In genomic region chr5:156314416-156314815, GRCh38 we compare ENCODE assay signal across 35 cellular contexts. TPM values are rescaled to one million over a fixed set of nuclear protein-coding genes. Genes with fewer than 3 reads are reported as not detected.
"Had no signal": no experiment of that assay in that cellular context is flagged by ENCODE, and none has a peak within 500 bp of the region (broad histone marks: within the 10 kb centered on the region; RNA-seq: fewer than 3 reads in every experiment).

No MANE protein-coding gene starts in this region.

- DNase-seq: activated B cell treated with CpG ODN at 0.5 μM for 24 hours; activated CD4-positive, alpha-beta memory T cell treated with anti-CD3 and anti-CD28 coated beads, Interleukin-2, amount 10 ng/mL, durations not matched to agents 7 days and 5 days; activated CD4-positive, alpha-beta T cell treated with anti-CD3 and anti-CD28 coated beads for 36 hours; activated CD4-positive, alpha-beta T cell treated with anti-CD3 and anti-CD28 coated beads for 48 hours; activated CD4-positive, alpha-beta T cell treated with anti-CD3 and anti-CD28 coated beads, Interleukin-2, amount 10 ng/mL, durations not matched to agents 7 days and 5 days; activated CD4-positive, alpha-beta T cell treated with anti-CD3 and anti-CD28 coated beads, Interleukin-2, amount 50 U/mL, for 48 hours; activated CD4-positive, CD25-positive, alpha-beta regulatory T cell treated with anti-CD3 and anti-CD28 coated beads, Interleukin-2, amount 50 U/mL, for 72 hours; activated CD8-positive, alpha-beta memory T cell treated with anti-CD3 and anti-CD28 coated beads for 24 hours; activated CD8-positive, alpha-beta memory T cell treated with anti-CD3 and anti-CD28 coated beads, Interleukin-2, amount 10 ng/mL, durations not matched to agents 7 days and 5 days; activated CD8-positive, alpha-beta memory T cell treated with anti-CD3 and anti-CD28 coated beads, Interleukin-2, amount 50 U/mL, for 48 hours; activated CD8-positive, alpha-beta T cell treated with anti-CD3 and anti-CD28 coated beads, Interleukin-2, amount 10 ng/mL, durations not matched to agents 7 days and 5 days; activated effector memory CD4-positive, alpha-beta T cell treated with Interleukin-2 at 50 U/mL for 16 hours; activated gamma-delta T cell; activated naive CD4-positive, alpha-beta T cell treated with anti-CD3 and anti-CD28 coated beads, Interleukin-2, amount 10 ng/mL, durations not matched to agents 7 days and 5 days; activated naive CD4-positive, alpha-beta T cell treated with Interleukin-2 at 50 U/mL for 16 hours; activated naive CD8-positive, alpha-beta T cell treated with anti-CD3 and anti-CD28 coated beads, Interleukin-2, amount 10 ng/mL, durations not matched to agents 7 days and 5 days; activated naive CD8-positive, alpha-beta T cell treated with anti-CD3 and anti-CD28 coated beads, Interleukin-2, amount 50 U/mL, for 24 hours; activated T-cell treated with anti-CD3 and anti-CD28 coated beads, Interleukin-2, amount 50 U/mL, for 24 hours; activated T-cell treated with anti-CD3 and anti-CD28 coated beads, Interleukin-2, amount 50 U/mL, for 48 hours; amygdala; anterior cingulate cortex; caudate nucleus; cerebellar nuclear complex; T-helper 1 cell; T-helper 2 cell; T-helper 9 cell had no signal

- H3K27me3 Mint-ChIP-seq: activated B cell treated with CpG ODN at 0.5 μM for 24 hours; activated CD4-positive, alpha-beta memory T cell treated with anti-CD3 and anti-CD28 coated beads, Interleukin-2, amount 10 ng/mL, durations not matched to agents 7 days and 5 days; activated CD4-positive, alpha-beta T cell treated with anti-CD3 and anti-CD28 coated beads, Interleukin-2, amount 10 ng/mL, durations not matched to agents 7 days and 5 days; activated CD8-positive, alpha-beta memory T cell treated with anti-CD3 and anti-CD28 coated beads, Interleukin-2, amount 10 ng/mL, durations not matched to agents 7 days and 5 days; activated naive CD4-positive, alpha-beta T cell treated with anti-CD3 and anti-CD28 coated beads, Interleukin-2, amount 10 ng/mL, durations not matched to agents 7 days and 5 days; activated naive CD8-positive, alpha-beta T cell treated with anti-CD3 and anti-CD28 coated beads, Interleukin-2, amount 10 ng/mL, durations not matched to agents 7 days and 5 days had no signal

- H3K4me3 ChIP-seq: ascending aorta, cardiac muscle cell had no signal

- H3K4me1 Mint-ChIP-seq: activated B cell treated with CpG ODN at 0.5 μM for 24 hours; activated CD4-positive, alpha-beta memory T cell treated with anti-CD3 and anti-CD28 coated beads, Interleukin-2, amount 10 ng/mL, durations not matched to agents 7 days and 5 days; activated CD4-positive, alpha-beta T cell treated with anti-CD3 and anti-CD28 coated beads for 36 hours; activated CD4-positive, alpha-beta T cell treated with anti-CD3 and anti-CD28 coated beads, Interleukin-2, amount 10 ng/mL, durations not matched to agents 7 days and 5 days; activated CD8-positive, alpha-beta memory T cell treated with anti-CD3 and anti-CD28 coated beads, Interleukin-2, amount 10 ng/mL, durations not matched to agents 7 days and 5 days; activated naive CD4-positive, alpha-beta T cell treated with anti-CD3 and anti-CD28 coated beads, Interleukin-2, amount 10 ng/mL, durations not matched to agents 7 days and 5 days; activated naive CD4-positive, alpha-beta T cell treated with anti-CD3 and anti-CD28 coated beads, Interleukin-2, amount 50 U/mL, for 24 hours; activated naive CD8-positive, alpha-beta T cell treated with anti-CD3 and anti-CD28 coated beads, Interleukin-2, amount 10 ng/mL, durations not matched to agents 7 days and 5 days; activated naive CD8-positive, alpha-beta T cell treated with anti-CD3 and anti-CD28 coated beads, Interleukin-2, amount 50 U/mL, for 24 hours; brain; central memory CD8-positive, alpha-beta T cell had no signal

- ATAC-seq: activated CD4-positive, alpha-beta T cell treated with anti-CD3 and anti-CD28 coated beads for 36 hours; activated CD8-positive, alpha-beta memory T cell treated with anti-CD3 and anti-CD28 coated beads, Interleukin-2, amount 10 ng/mL, durations not matched to agents 7 days and 5 days; activated CD8-positive, alpha-beta T cell treated with anti-CD3 and anti-CD28 coated beads, Interleukin-2, amount 10 ng/mL, durations not matched to agents 7 days and 5 days; activated naive CD8-positive, alpha-beta T cell treated with anti-CD3 and anti-CD28 coated beads, Interleukin-2, amount 50 U/mL, for 24 hours had no signal

- H3K36me3 Mint-ChIP-seq: activated CD8-positive, alpha-beta memory T cell treated with anti-CD3 and anti-CD28 coated beads, Interleukin-2, amount 10 ng/mL, durations not matched to agents 7 days and 5 days; activated naive CD4-positive, alpha-beta T cell treated with anti-CD3 and anti-CD28 coated beads, Interleukin-2, amount 10 ng/mL, durations not matched to agents 7 days and 5 days; activated naive CD4-positive, alpha-beta T cell treated with anti-CD3 and anti-CD28 coated beads, Interleukin-2, amount 50 U/mL, for 24 hours; activated naive CD8-positive, alpha-beta T cell; activated naive CD8-positive, alpha-beta T cell treated with anti-CD3 and anti-CD28 coated beads, Interleukin-2, amount 10 ng/mL, durations not matched to agents 7 days and 5 days; brain had no signal

- H3K27ac ChIP-seq: ascending aorta, cardiac muscle cell had no signal

- H3K4me1 ChIP-seq: ascending aorta had no signal

- H3K27me3 ChIP-seq: ascending aorta, cardiac muscle cell had no signal

- H3K4me3 Mint-ChIP-seq: activated B cell treated with CpG ODN at 0.5 μM for 24 hours; activated CD4-positive, alpha-beta memory T cell treated with anti-CD3 and anti-CD28 coated beads, Interleukin-2, amount 10 ng/mL, durations not matched to agents 7 days and 5 days; activated CD4-positive, alpha-beta T cell treated with anti-CD3 and anti-CD28 coated beads for 36 hours; activated CD4-positive, alpha-beta T cell treated with anti-CD3 and anti-CD28 coated beads, Interleukin-2, amount 10 ng/mL, durations not matched to agents 7 days and 5 days; activated CD8-positive, alpha-beta memory T cell treated with anti-CD3 and anti-CD28 coated beads, Interleukin-2, amount 10 ng/mL, durations not matched to agents 7 days and 5 days; activated CD8-positive, alpha-beta T cell treated with anti-CD3 and anti-CD28 coated beads, Interleukin-2, amount 10 ng/mL, durations not matched to agents 7 days and 5 days; activated naive CD4-positive, alpha-beta T cell treated with anti-CD3 and anti-CD28 coated beads, Interleukin-2, amount 10 ng/mL, durations not matched to agents 7 days and 5 days; activated naive CD4-positive, alpha-beta T cell treated with anti-CD3 and anti-CD28 coated beads, Interleukin-2, amount 50 U/mL, for 24 hours; activated naive CD8-positive, alpha-beta T cell; activated naive CD8-positive, alpha-beta T cell treated with anti-CD3 and anti-CD28 coated beads, Interleukin-2, amount 10 ng/mL, durations not matched to agents 7 days and 5 days; activated naive CD8-positive, alpha-beta T cell treated with anti-CD3 and anti-CD28 coated beads, Interleukin-2, amount 50 U/mL, for 24 hours; activated T-cell treated with anti-CD3 and anti-CD28 coated beads, Interleukin-2, amount 50 U/mL, for 24 hours; brain; central memory CD8-positive, alpha-beta T cell; T-helper 1 cell treated with Interleukin-12 subunit alpha and Interleukin-12 subunit beta and Interleukin-4 antibody, amounts not matched to agents 30 μg/mL and 1 μg/mL, for 36 hours; T-helper 2 cell treated with Interferon-gamma antibody and Interleukin-4, amounts not matched to agents 5 μg/mL and 100 μg/mL, for 36 hours had no signal

- H3K9me3 Mint-ChIP-seq: activated CD4-positive, alpha-beta memory T cell treated with anti-CD3 and anti-CD28 coated beads, Interleukin-2, amount 10 ng/mL, durations not matched to agents 7 days and 5 days; activated CD4-positive, alpha-beta T cell treated with anti-CD3 and anti-CD28 coated beads, Interleukin-2, amount 10 ng/mL, durations not matched to agents 7 days and 5 days; activated naive CD4-positive, alpha-beta T cell treated with anti-CD3 and anti-CD28 coated beads, Interleukin-2, amount 10 ng/mL, durations not matched to agents 7 days and 5 days; activated naive CD8-positive, alpha-beta T cell treated with anti-CD3 and anti-CD28 coated beads, Interleukin-2, amount 10 ng/mL, durations not matched to agents 7 days and 5 days; activated T-cell treated with anti-CD3 and anti-CD28 coated beads, Interleukin-2, amount 50 U/mL, for 24 hours; activated T-helper 2 cell treated with anti-CD3 and anti-CD28 coated beads, Interferon-gamma antibody, Interleukin-2, Interleukin-4, amounts not matched to agents 10 μg/mL and 5 μg/mL and 100 μg/mL, durations not matched to agents 14 hours and 24 hours and 36 hours; central memory CD8-positive, alpha-beta T cell; T-helper 1 cell treated with Interleukin-12 subunit alpha and Interleukin-12 subunit beta and Interleukin-4 antibody, amounts not matched to agents 30 μg/mL and 1 μg/mL, for 36 hours; T-helper 2 cell treated with Interferon-gamma antibody and Interleukin-4, amounts not matched to agents 5 μg/mL and 100 μg/mL, for 36 hours had no signal

- H3K27ac Mint-ChIP-seq: activated B cell treated with CpG ODN at 0.5 μM for 24 hours; activated CD4-positive, alpha-beta memory T cell treated with anti-CD3 and anti-CD28 coated beads, Interleukin-2, amount 10 ng/mL, durations not matched to agents 7 days and 5 days; activated CD4-positive, alpha-beta T cell treated with anti-CD3 and anti-CD28 coated beads for 36 hours; activated CD4-positive, alpha-beta T cell treated with anti-CD3 and anti-CD28 coated beads, Interleukin-2, amount 10 ng/mL, durations not matched to agents 7 days and 5 days; activated CD8-positive, alpha-beta memory T cell treated with anti-CD3 and anti-CD28 coated beads, Interleukin-2, amount 10 ng/mL, durations not matched to agents 7 days and 5 days; activated CD8-positive, alpha-beta T cell treated with anti-CD3 and anti-CD28 coated beads, Interleukin-2, amount 10 ng/mL, durations not matched to agents 7 days and 5 days; activated naive CD4-positive, alpha-beta T cell treated with anti-CD3 and anti-CD28 coated beads, Interleukin-2, amount 10 ng/mL, durations not matched to agents 7 days and 5 days; activated naive CD4-positive, alpha-beta T cell treated with anti-CD3 and anti-CD28 coated beads, Interleukin-2, amount 50 U/mL, for 24 hours; activated naive CD8-positive, alpha-beta T cell; activated naive CD8-positive, alpha-beta T cell treated with anti-CD3 and anti-CD28 coated beads, Interleukin-2, amount 10 ng/mL, durations not matched to agents 7 days and 5 days; activated naive CD8-positive, alpha-beta T cell treated with anti-CD3 and anti-CD28 coated beads, Interleukin-2, amount 50 U/mL, for 24 hours; activated T-cell treated with anti-CD3 and anti-CD28 coated beads, Interleukin-2, amount 50 U/mL, for 24 hours; activated T-helper 2 cell treated with anti-CD3 and anti-CD28 coated beads, Interferon-gamma antibody, Interleukin-2, Interleukin-4, amounts not matched to agents 10 μg/mL and 5 μg/mL and 100 μg/mL, durations not matched to agents 14 hours and 24 hours and 36 hours; brain; T-helper 1 cell treated with Interleukin-12 subunit alpha and Interleukin-12 subunit beta and Interleukin-4 antibody, amounts not matched to agents 30 μg/mL and 1 μg/mL, for 36 hours; T-helper 2 cell treated with Interferon-gamma antibody and Interleukin-4, amounts not matched to agents 5 μg/mL and 100 μg/mL, for 36 hours had no signal

- H3K36me3 ChIP-seq: ascending aorta, cardiac muscle cell had no signal

RNA-seq across cellular contexts. Expression of gene SGCD, which starts 12.5 kb away (rescaled TPM):
- total RNA-seq: activated B cell treated with CpG ODN at 0.5 μM for 24 hours; activated CD4-positive, alpha-beta memory T cell treated with anti-CD3 and anti-CD28 coated beads, Interleukin-2, amount 10 ng/mL, durations not matched to agents 7 days and 5 days; activated CD4-positive, alpha-beta T cell treated with anti-CD3 and anti-CD28 coated beads for 36 hours; activated CD4-positive, alpha-beta T cell treated with anti-CD3 and anti-CD28 coated beads, Interleukin-2, amount 10 ng/mL, durations not matched to agents 7 days and 5 days; activated CD8-positive, alpha-beta memory T cell treated with anti-CD3 and anti-CD28 coated beads, Interleukin-2, amount 10 ng/mL, durations not matched to agents 7 days and 5 days; activated CD8-positive, alpha-beta T cell treated with anti-CD3 and anti-CD28 coated beads, Interleukin-2, amount 10 ng/mL, durations not matched to agents 7 days and 5 days; activated T-helper 2 cell treated with anti-CD3 and anti-CD28 coated beads, Interferon-gamma antibody, Interleukin-2, Interleukin-4, amounts not matched to agents 10 μg/mL and 5 μg/mL and 100 μg/mL, durations not matched to agents 14 hours and 24 hours and 36 hours had no signal
